ENCODE assay signal across 11 cellular contexts in the genomic region with DNA sequence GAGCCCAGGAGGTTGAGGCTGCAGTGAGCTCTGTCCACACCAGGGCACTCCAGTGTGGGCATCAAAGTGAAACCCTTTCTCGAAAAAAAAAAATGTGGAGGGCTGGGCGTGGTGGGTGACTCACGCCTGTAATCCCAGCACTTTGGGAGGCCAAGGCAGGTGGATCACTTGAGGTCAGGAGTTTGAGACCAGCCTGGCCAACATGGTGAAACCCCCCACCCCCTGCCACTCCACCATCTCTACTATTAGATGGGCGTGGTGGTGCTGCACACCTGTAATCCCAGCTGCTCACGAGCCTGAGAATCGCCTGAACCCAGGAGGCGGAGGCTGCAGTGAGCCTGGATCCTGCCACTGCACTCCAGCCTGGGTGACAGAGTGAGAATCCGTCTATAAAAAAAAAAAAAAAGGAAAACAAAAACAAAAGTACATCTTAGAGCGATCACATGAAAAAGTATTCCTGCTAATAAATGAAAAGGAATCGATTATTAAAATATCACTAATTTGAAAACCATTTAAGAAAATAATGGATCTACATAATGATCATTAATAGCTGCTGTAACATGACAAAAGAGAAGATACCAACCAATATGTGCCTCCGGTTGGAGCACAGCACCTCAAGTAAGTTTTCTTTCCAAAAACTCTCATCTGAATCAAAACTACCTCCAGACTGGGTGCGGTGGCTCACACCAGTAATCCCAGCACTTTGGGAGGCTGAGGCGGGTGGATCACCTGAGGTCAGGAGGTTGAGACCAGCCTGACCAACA. TPM values are rescaled to one million over a fixed set of nuclear protein-coding genes. Genes with fewer than 3 reads are reported as not detected.
DNase-seq lines count a peak whose midpoint lies in the region; ATAC-seq and TF ChIP-seq lines count a peak whose summit lies in the region.
"Had no signal": no experiment of that assay in that cellular context is flagged by ENCODE, and none has a peak within 500 bp of the region (broad histone marks: within the 10 kb centered on the region; RNA-seq: fewer than 3 reads in every experiment).

No MANE protein-coding gene starts in this region.

- peak overlapping the region; percentile 98 for H3K4me3 Mint-ChIP-seq in activated T-cell treated with anti-CD3 and anti-CD28 coated beads, Interleukin-2, amount 50 U/mL, for 4 hours

- peaks cover 57% of the 10 kb centered on the region for H3K4me1 Mint-ChIP-seq in activated T-cell treated with anti-CD3 and anti-CD28 coated beads, Interleukin-2, amount 50 U/mL, for 4 hours (ENCODE audit: low read depth)

- no peaks in the 10 kb centered on the region for H3K9me3 ChIP-seq in thoracic aorta

- H3K36me3 Mint-ChIP-seq in activated T-cell treated with anti-CD3 and anti-CD28 coated beads, Interleukin-2, amount 50 U/mL, for 4 hours (ENCODE audit: insufficient read depth) = peaks cover 43% of the 10 kb centered on the region

- TF ChIP-seq CTCF in foreskin keratinocyte (conservative IDR thresholded peaks at IDR 0.05) (no peak), thoracic aorta (IDR thresholded peaks at IDR 0.05) (no peak)

- no peaks in the 10 kb centered on the region for H3K9me3 Mint-ChIP-seq in activated T-cell treated with anti-CD3 and anti-CD28 coated beads, Interleukin-2, amount 50 U/mL, for 4 hours

- no peak for DNase-seq in activated T-cell treated with anti-CD3 and anti-CD28 coated beads, Interleukin-2, amount 50 U/mL, for 4 hours
- no peak for DNase-seq in activated T-cell treated with anti-CD3 and anti-CD28 coated beads, Interleukin-2, amount 50 U/mL, for 1 hour
- DNase-seq in RPMI7951 (ENCODE audit: low read depth) (peak; percentile 50), foreskin keratinocyte (no peak), thoracic aorta (ENCODE audit: low spot score) (no peak), DMS153 (lab: John Stamatoyannopoulos, UW) (no peak), NCI-H1930 (lab: John Stamatoyannopoulos, UW) (no peak), GOT3 (lab: John Stamatoyannopoulos, UW) (no peak)
- DNase-seq: NCI-H2107 had no signal

- H3K27ac ChIP-seq in foreskin keratinocyte (peak overlapping the region; percentile 16), thoracic aorta (no peak overlapping the region)

- peak overlapping the region; percentile 18 for H3K4me3 ChIP-seq in thoracic aorta

- H3K27me3 ChIP-seq in foreskin keratinocyte (no peaks in the 10 kb centered on the region), thoracic aorta (replicated peaks; ENCODE audit: insufficient read depth) (no peaks in the 10 kb centered on the region)

- H3K4me1 ChIP-seq in foreskin keratinocyte = peaks cover 37% of the 10 kb centered on the region
- H3K4me1 ChIP-seq in thoracic aorta (ENCODE audit: control insufficient read depth in 1 of 2, low read depth in 2 of 2) = peaks cover 42 to 66% of the 10 kb centered on the region in 2 donors

- no peaks in the 10 kb centered on the region for H3K36me3 ChIP-seq in thoracic aorta

- no peaks in the 10 kb centered on the region for H3K27me3 Mint-ChIP-seq in activated T-cell treated with anti-CD3 and anti-CD28 coated beads, Interleukin-2, amount 50 U/mL, for 4 hours (ENCODE audit: low read depth)

- ATAC-seq in activated T-cell treated with anti-CD3 and anti-CD28 coated beads, Interleukin-2, amount 50 U/mL, for 4 hours = no peak
- ATAC-seq in foreskin keratinocyte (peak; percentile 5), thoracic aorta (ENCODE audit: insufficient number of reproducible peaks, low FRiP score, low read depth) (no peak)

RNA-seq across cellular contexts. Expression of a gene that starts 4.9 kb away (rescaled TPM):
- total RNA-seq in activated T-cell treated with anti-CD3 and anti-CD28 coated beads, Interleukin-2, amount 50 U/mL, for 4 hours = 100 to 1,000 TPM; 531 to 572 (median 556) TPM
- total RNA-seq in RPMI7951 (2014; rRNA removed; shearing (Covaris generic)) = 179 and 196 TPM in 2 replicates
- total RNA-seq in foreskin keratinocyte (267 and 292 TPM in 2 replicates), thoracic aorta (100 to 1,000 TPM in 1 of 2 donors, 10 to 100 TPM in 1; 86.6 to 137 TPM)
- 155 and 182 TPM in 2 replicates for polyA plus RNA-seq in foreskin keratinocyte

RNA-seq across cellular contexts. Expression of a gene that starts 32.7 kb away (rescaled TPM):
- total RNA-seq in activated T-cell treated with anti-CD3 and anti-CD28 coated beads, Interleukin-2, amount 50 U/mL, for 4 hours = not detected
- not detected in 2 replicates for total RNA-seq in RPMI7951 (2014; rRNA removed; shearing (Covaris generic))
- total RNA-seq in foreskin keratinocyte = not detected in 2 replicates
- polyA plus RNA-seq in foreskin keratinocyte = not detected in 2 replicates
- total RNA-seq in thoracic aorta = not detected
- total RNA-seq: cerebellum had no signal
- polyA plus RNA-seq: BJ had no signal

RNA-seq across cellular contexts. Expression of a gene that starts 32.8 kb away (rescaled TPM):
- 1 to 10 TPM; 1.3 to 3.8 (median 1.6) TPM for total RNA-seq in activated T-cell treated with anti-CD3 and anti-CD28 coated beads, Interleukin-2, amount 50 U/mL, for 4 hours
- total RNA-seq in RPMI7951 (2014; rRNA removed; shearing (Covaris generic)) = 6.1 and 6.3 TPM in 2 replicates
- total RNA-seq in foreskin keratinocyte (2.7 and 3.0 TPM in 2 replicates), thoracic aorta (10 to 100 TPM in 1 of 2 donors, 1 to 10 TPM in 1; 8.6 to 19.6 TPM)
- polyA plus RNA-seq in foreskin keratinocyte = 1.5 and 2.3 TPM in 2 replicates
